15 cellular contexts compared by ENCODE assay signal in the genomic region with DNA sequence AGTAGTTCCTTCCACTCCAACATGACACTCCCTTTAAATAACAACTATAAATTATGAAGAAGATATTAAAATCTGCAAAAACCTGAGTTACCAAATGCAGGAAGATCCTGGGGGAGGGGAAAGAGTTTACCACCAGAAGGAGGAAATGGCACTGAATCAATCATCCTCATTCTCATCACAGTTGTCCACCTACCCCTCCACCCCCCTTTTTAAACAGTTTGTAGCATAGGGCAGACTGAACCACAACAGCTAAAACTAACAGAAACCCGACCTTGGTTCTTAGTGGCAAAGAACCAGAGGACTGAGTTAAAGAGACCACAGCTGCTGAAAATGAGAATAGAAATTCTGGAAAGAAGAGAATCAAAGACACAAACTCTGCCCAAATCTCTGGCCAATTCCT.
DNase-seq lines count a peak whose midpoint lies in the region; ATAC-seq and TF ChIP-seq lines count a peak whose summit lies in the region.
"Had no signal": no experiment of that assay in that cellular context is flagged by ENCODE, and none has a peak within 500 bp of the region (broad histone marks: within the 10 kb centered on the region; RNA-seq: fewer than 3 reads in every experiment).

No MANE protein-coding gene starts in this region.

- 30 to 41% methylated on average over 1 of the region's 1 CpG for WGBS in sigmoid colon, 2 donors

- peak overlapping the region; percentile 17 for H3K27ac Mint-ChIP-seq in activated T-cell treated with anti-CD3 and anti-CD28 coated beads, Interleukin-2, amount 50 U/mL, for 72 hours
- peak overlapping the region; percentile 1 to 8 for H3K27ac Mint-ChIP-seq in effector memory CD8-positive, alpha-beta T cell
- peak overlapping the region; percentile 76 for H3K27ac Mint-ChIP-seq in stimulated activated naive CD8-positive, alpha-beta T cell treated with anti-CD3 and anti-CD28 coated beads, Interleukin-15, Interleukin-2, amounts not matched to agents 100 ng/mL and 50 ng/mL, for 24 hours

- no peaks in the 10 kb centered on the region for H3K9me3 ChIP-seq in KOPT-K1 (ENCODE audit: insufficient read depth, low read length, poor library complexity, severe bottlenecking)
- no peaks in the 10 kb centered on the region for H3K9me3 ChIP-seq in sigmoid colon
- H3K9me3 ChIP-seq: MG63, suprapubic skin had no signal

- no peak for TF ChIP-seq CTCF in sigmoid colon (IDR thresholded peaks at IDR 0.05)

- peak; percentile 81 to 86 for ATAC-seq in activated T-cell treated with anti-CD3 and anti-CD28 coated beads, Interleukin-2, amount 50 U/mL, for 72 hours (replicated peaks in 1 of 2)
- ATAC-seq in effector memory CD8-positive, alpha-beta T cell (replicated peaks), result peak; percentile 64
- no peak for ATAC-seq in HG03571 (IDR thresholded peaks at IDR 0.05; ENCODE audit: unreplicated experiment)
- ATAC-seq: left ventricle myocardium superior had no signal

- H3K27me3 ChIP-seq in sigmoid colon, result no peaks in the 10 kb centered on the region
- H3K27me3 ChIP-seq: MG63, suprapubic skin had no signal

- peaks cover 65% of the 10 kb centered on the region for H3K4me1 Mint-ChIP-seq in activated T-cell treated with anti-CD3 and anti-CD28 coated beads, Interleukin-2, amount 50 U/mL, for 72 hours (ENCODE audit: low read depth)
- peaks cover 25 to 50% of the 10 kb centered on the region in 2 donors for H3K4me1 Mint-ChIP-seq in effector memory CD8-positive, alpha-beta T cell (ENCODE audit: low read depth in 2 of 2)
- H3K4me1 Mint-ChIP-seq in stimulated activated naive CD8-positive, alpha-beta T cell treated with anti-CD3 and anti-CD28 coated beads, Interleukin-15, Interleukin-2, amounts not matched to agents 100 ng/mL and 50 ng/mL, for 24 hours (ENCODE audit: low read depth), result peaks cover 48% of the 10 kb centered on the region

- H3K36me3 Mint-ChIP-seq in activated T-cell treated with anti-CD3 and anti-CD28 coated beads, Interleukin-2, amount 50 U/mL, for 72 hours (ENCODE audit: insufficient read depth in 2 of 2), result peaks cover 2% of the 10 kb centered on the region in 2 donors
- H3K36me3 Mint-ChIP-seq in effector memory CD8-positive, alpha-beta T cell (ENCODE audit: insufficient read depth), result peaks cover 8% of the 10 kb centered on the region
- peaks cover 28% of the 10 kb centered on the region for H3K36me3 Mint-ChIP-seq in stimulated activated naive CD8-positive, alpha-beta T cell treated with anti-CD3 and anti-CD28 coated beads, Interleukin-15, Interleukin-2, amounts not matched to agents 100 ng/mL and 50 ng/mL, for 24 hours (ENCODE audit: low read depth)

- peak; percentile 15 to 18 for DNase-seq in activated T-cell treated with anti-CD3 and anti-CD28 coated beads, Interleukin-2, amount 50 U/mL, for 72 hours
- DNase-seq in activated T-cell treated with anti-CD3 and anti-CD28 coated beads, Interleukin-2, amount 50 U/mL, for 48 hours, result no peak
- DNase-seq in effector memory CD8-positive, alpha-beta T cell, result no peak
- DNase-seq in sigmoid colon (no peak), HuH-7 (ENCODE audit: low spot score) (no peak)
- DNase-seq: GOT3, left ventricle myocardium superior, MG63, NCI-H524, posterior cingulate gyrus had no signal

- peak overlapping the region; percentile 61 to 71 for H3K4me3 Mint-ChIP-seq in activated T-cell treated with anti-CD3 and anti-CD28 coated beads, Interleukin-2, amount 50 U/mL, for 72 hours
- H3K4me3 Mint-ChIP-seq in effector memory CD8-positive, alpha-beta T cell, result peak overlapping the region; percentile 4 to 48
- peak overlapping the region; percentile 47 for H3K4me3 Mint-ChIP-seq in stimulated activated naive CD8-positive, alpha-beta T cell treated with anti-CD3 and anti-CD28 coated beads, Interleukin-15, Interleukin-2, amounts not matched to agents 100 ng/mL and 50 ng/mL, for 24 hours
- H3K4me3 Mint-ChIP-seq: activated naive CD8-positive, alpha-beta T cell had no signal

- H3K9me3 Mint-ChIP-seq in activated T-cell treated with anti-CD3 and anti-CD28 coated beads, Interleukin-2, amount 50 U/mL, for 72 hours, result no peaks in the 10 kb centered on the region
- no peaks in the 10 kb centered on the region for H3K9me3 Mint-ChIP-seq in effector memory CD8-positive, alpha-beta T cell
- H3K9me3 Mint-ChIP-seq in stimulated activated naive CD8-positive, alpha-beta T cell treated with anti-CD3 and anti-CD28 coated beads, Interleukin-15, Interleukin-2, amounts not matched to agents 100 ng/mL and 50 ng/mL, for 24 hours, result no peaks in the 10 kb centered on the region

- H3K36me3 ChIP-seq in KOPT-K1 (ENCODE audit: insufficient read depth, low read length) (peaks cover 13% of the 10 kb centered on the region; the same call in 1 of the 2 replicates), sigmoid colon (no peaks in the 10 kb centered on the region)
- H3K36me3 ChIP-seq: MG63, suprapubic skin had no signal

- H3K27ac ChIP-seq in KOPT-K1 (ENCODE audit: low read depth, low read length, poor library complexity, severe bottlenecking) (peak overlapping the region; percentile 28), sigmoid colon (no peak overlapping the region)
- H3K27ac ChIP-seq: suprapubic skin had no signal

- H3K27me3 Mint-ChIP-seq in activated T-cell treated with anti-CD3 and anti-CD28 coated beads, Interleukin-2, amount 50 U/mL, for 72 hours (ENCODE audit: low read depth), result no peaks in the 10 kb centered on the region
- no peaks in the 10 kb centered on the region for H3K27me3 Mint-ChIP-seq in effector memory CD8-positive, alpha-beta T cell
- H3K27me3 Mint-ChIP-seq in stimulated activated naive CD8-positive, alpha-beta T cell treated with anti-CD3 and anti-CD28 coated beads, Interleukin-15, Interleukin-2, amounts not matched to agents 100 ng/mL and 50 ng/mL, for 24 hours, result no peaks in the 10 kb centered on the region
- H3K27me3 Mint-ChIP-seq: activated naive CD8-positive, alpha-beta T cell had no signal

- peaks cover 0 to 16% (median 6%) of the 10 kb centered on the region in 4 donors for H3K4me1 ChIP-seq in sigmoid colon

- TF ChIP-seq POLR2A in sigmoid colon (IDR thresholded peaks at IDR 0.05), result no peak

- TF ChIP-seq EP300 in sigmoid colon (IDR thresholded peaks at IDR 0.05), result no peak

- no peak overlapping the region for H3K4me3 ChIP-seq in sigmoid colon
- H3K4me3 ChIP-seq: MG63, suprapubic skin had no signal

- intact Hi-C loops in sigmoid colon (cut with DNase I), result no loop called here

Comparison
In these comparisons a context has a peak if more than half of its experiments do, and no peak if none do; other contexts are left out.
1. DNase-seq: peak in activated T-cell treated with anti-CD3 and anti-CD28 coated beads, Interleukin-2, amount 50 U/mL, for 72 hours (2 of 2); none in activated T-cell treated with anti-CD3 and anti-CD28 coated beads, Interleukin-2, amount 50 U/mL, for 48 hours (0 of 2), effector memory CD8-positive, alpha-beta T cell (0 of 3), sigmoid colon (single experiment) and HuH-7 (single experiment).
2. H3K27ac Mint-ChIP-seq: peak in every context shown above with its lines; median percentile 76 in stimulated activated naive CD8-positive, alpha-beta T cell treated with anti-CD3 and anti-CD28 coated beads, Interleukin-15, Interleukin-2, amounts not matched to agents 100 ng/mL and 50 ng/mL, for 24 hours; 17 in activated T-cell treated with anti-CD3 and anti-CD28 coated beads, Interleukin-2, amount 50 U/mL, for 72 hours; 4 in effector memory CD8-positive, alpha-beta T cell.
3. Peak in every context shown above with its lines, with median percentiles within 50 percentile points of each other: H3K4me3 Mint-ChIP-seq.